8 cellular contexts compared by ENCODE assay signal in genomic region chr1:31934706-31935629, GRCh38. TPM values are rescaled to one million over a fixed set of nuclear protein-coding genes. Genes with fewer than 3 reads are reported as not detected.
DNase-seq lines count a peak whose midpoint lies in the region; ATAC-seq, FAIRE-seq and TF ChIP-seq lines count a peak whose summit lies in the region.

No MANE protein-coding gene starts in this region.

- in situ Hi-C loops in GM13976 (cut with MboI; ENCODE audit: low sequenced_read_pairs, unreplicated experiment): no loop called here

- ATAC-seq in A549 (no peak), foreskin keratinocyte (peak; percentile 27)
- peak; percentile 20 for ATAC-seq in stimulated activated naive CD8-positive, alpha-beta T cell treated with anti-CD3 and anti-CD28 coated beads, Interleukin-15, Interleukin-2, amounts not matched to agents 100 U/mL and 50 U/mL, for 24 hours

- peak overlapping the region; percentile 95 for H3K4me3 Mint-ChIP-seq in activated CD4-positive, alpha-beta T cell treated with anti-CD3 and anti-CD28 coated beads, Interleukin-2, amount 10 ng/mL, durations not matched to agents 24 days and 14 days

- TF ChIP-seq EP300 in A549 (IDR thresholded peaks at IDR 0.05): no peak

- TF ChIP-seq CTCF in A549 (IDR thresholded peaks at IDR 0.05) (no peak), foreskin keratinocyte (conservative IDR thresholded peaks at IDR 0.05) (no peak), GM13976 (IDR thresholded peaks at IDR 0.05; ENCODE audit: borderline replicate concordance, control extremely low read depth, extremely low read depth, insufficient read depth, missing control alignments) (no peak)

- peak in 1 of 2 experiments; percentile 40 for DNase-seq in A549 (ENCODE audit: low read depth in 1 of 2, low spot score in 1 of 2)
- DNase-seq in HEK293T (ENCODE audit: extremely low spot score): peak; percentile 68
- DNase-seq in activated CD4-positive, alpha-beta T cell treated with anti-CD3 and anti-CD28 coated beads, Interleukin-2, amount 10 ng/mL, durations not matched to agents 24 days and 14 days: peak; percentile 76
- DNase-seq in foreskin keratinocyte: no peak
- no peak for DNase-seq in stimulated activated naive CD8-positive, alpha-beta T cell treated with anti-CD3 and anti-CD28 coated beads, Interleukin-15, Interleukin-2, amounts not matched to agents 100 U/mL and 50 U/mL, for 24 hours
- no peak for DNase-seq in foreskin melanocyte
- no peak for DNase-seq in DMS53 treated with DMSO at 0.1 percent for 48 hours (lab: John Stamatoyannopoulos, UW; ENCODE audit: unreplicated experiment)
- DNase-seq in GM13976 (ENCODE audit: low spot score): no peak

- H3K4me3 ChIP-seq in A549: peak overlapping the region; percentile 83

- no peak for FAIRE-seq in A549 (lab: Jason Lieb, UNC)

- H3K4me1 Mint-ChIP-seq in activated CD4-positive, alpha-beta T cell treated with anti-CD3 and anti-CD28 coated beads, Interleukin-2, amount 10 ng/mL, durations not matched to agents 24 days and 14 days: peaks cover 74% of the 10 kb centered on the region

- intact Hi-C loops in activated CD4-positive, alpha-beta T cell treated with anti-CD3 and anti-CD28 coated beads, Interleukin-2, amount 10 ng/mL, durations not matched to agents 24 days and 14 days (cut with micrococcal nuclease): loop anchor here (5.0 kb wide), 1 partner anchor 137 kb away; the partner anchor contains the start of gene TMEM39B

- no peaks in the 10 kb centered on the region for H3K27me3 ChIP-seq in foreskin keratinocyte

- CTCF ChIA-PET in A549 (lab: Yijun Ruan, JAX) (interaction anchor here (0.6 to 24.5 kb wide), 4 partner anchors 19 to 51 kb away, joined by 3 to 518 read pairs (median 5); no protein-coding TSS in a partner anchor), HEK293T (lab: Yijun Ruan, JAX) (interaction anchor here (0.6 to 1.6 kb wide), 3 partner anchors 29 to 120 kb away, joined by 3 to 8 read pairs (median 7); partner anchors contain the start of gene SPOCD1)

- H3K9me3 ChIP-seq in A549: no peaks in the 10 kb centered on the region

- H3K9me3 Mint-ChIP-seq in activated CD4-positive, alpha-beta T cell treated with anti-CD3 and anti-CD28 coated beads, Interleukin-2, amount 10 ng/mL, durations not matched to agents 24 days and 14 days: no peaks in the 10 kb centered on the region

- no peak for TF ChIP-seq RAD21 in A549 (conservative IDR thresholded peaks at IDR 0.05 in 1 of 2, IDR thresholded peaks at IDR 0.05 in 1 of 2)

- POLR2A ChIA-PET in A549 (lab: Yijun Ruan, JAX) (interaction anchor here (0.5 to 2.0 kb wide), 3 partner anchors 9 to 33 kb away, joined by 7 to 14 read pairs (median 9); no protein-coding TSS in a partner anchor), HEK293T (lab: Yijun Ruan, JAX) (interaction anchor here (0.8 to 2.7 kb wide), 7 partner anchors 8 to 120 kb away, joined by 3 to 19 read pairs (median 3); no protein-coding TSS in a partner anchor)

- peak overlapping the region; percentile 74 for H3K4me2 ChIP-seq in A549

- peaks cover 76% of the 10 kb centered on the region for H3K4me1 ChIP-seq in A549
- peaks cover 53% of the 10 kb centered on the region for H3K4me1 ChIP-seq in foreskin keratinocyte

- 4% methylated on average over 8 of the region's 8 CpGs for WGBS in A549 (ENCODE audit: missing lambda C conversion rate)

- peak overlapping the region; percentile 93 for H3K27ac Mint-ChIP-seq in activated CD4-positive, alpha-beta T cell treated with anti-CD3 and anti-CD28 coated beads, Interleukin-2, amount 10 ng/mL, durations not matched to agents 24 days and 14 days

- peaks cover 37% of the 10 kb centered on the region for H3K36me3 Mint-ChIP-seq in activated CD4-positive, alpha-beta T cell treated with anti-CD3 and anti-CD28 coated beads, Interleukin-2, amount 10 ng/mL, durations not matched to agents 24 days and 14 days (ENCODE audit: low read depth)

- H3K27ac ChIP-seq in A549: peak overlapping the region; percentile 40 to 99
- peak overlapping the region; percentile 89 for H3K27ac ChIP-seq in foreskin keratinocyte

- TF ChIP-seq POLR2A in A549 (IDR thresholded peaks at IDR 0.05; ENCODE audit: low read length): no peak

- no peaks in the 10 kb centered on the region for H3K27me3 Mint-ChIP-seq in activated CD4-positive, alpha-beta T cell treated with anti-CD3 and anti-CD28 coated beads, Interleukin-2, amount 10 ng/mL, durations not matched to agents 24 days and 14 days

TF ChIP-seq in A549, 52 proteins besides CTCF, POLR2A, EP300 and RAD21:
- no peak for TF ChIP-seq ZFP36 (IDR thresholded peaks at IDR 0.05; ENCODE audit: borderline replicate concordance, partially characterized antibody)
- no peak for TF ChIP-seq FOSL2 (IDR thresholded peaks at IDR 0.05)
- TF ChIP-seq FOSL2 (CRISPR knock-in tag; IDR thresholded peaks at IDR 0.05): peak; percentile 59; the same call in 1 of the 2 replicates
- no peak for TF ChIP-seq HOXB13 (CRISPR knock-in tag; IDR thresholded peaks at IDR 0.05; ENCODE audit: low read depth)
- no peak for TF ChIP-seq RCOR1 (IDR thresholded peaks at IDR 0.05; ENCODE audit: low read depth, low read length)

TF ChIP-seq in HEK293T, 16 proteins besides CTCF, POLR2A, EP300 and RAD21:
- TF ChIP-seq BHLHE40 (IDR thresholded peaks at IDR 0.05; ENCODE audit: borderline replicate concordance): no peak
- TF ChIP-seq L3MBTL2 (conservative IDR thresholded peaks at IDR 0.05): no peak
- TF ChIP-seq PKNOX1 (IDR thresholded peaks at IDR 0.05): peak; percentile 62
- TF ChIP-seq SUZ12 (IDR thresholded peaks at IDR 0.05): no peak
- peak; percentile 74 for TF ChIP-seq CTBP1 (IDR thresholded peaks at IDR 0.05; ENCODE audit: borderline replicate concordance)
- no peak for TF ChIP-seq FOXK2 (IDR thresholded peaks at IDR 0.05)

RNA-seq across cellular contexts. Expression of gene PTP4A2, which starts 3.2 kb away (rescaled TPM):
- polyA plus RNA-seq in A549 (2011; rRNA removed) (504 and 563 TPM in 2 replicates), A549 (2017; fragmentation: RNase III; extraction: RNeasy Plus Mini Kit Qiagen cat#74134 plus additional on column Dnase treatment) (234 to 263 TPM (median 246 TPM) in 3 replicates), foreskin keratinocyte (130 and 148 TPM in 2 replicates)
- polyA plus RNA-seq in A549 (2012; cell fraction: cytosol; rRNA removed): 49.1 and 51.5 TPM in 2 replicates
- polyA plus RNA-seq in A549 (2012; cell fraction: nucleus; rRNA removed): 13.1 and 17.8 TPM in 2 replicates
- 385 and 443 TPM in 2 replicates for polyA minus RNA-seq in A549 (2011; rRNA and poly(A)+ RNA removed)
- total RNA-seq in activated CD4-positive, alpha-beta T cell treated with anti-CD3 and anti-CD28 coated beads, Interleukin-2, amount 10 ng/mL, durations not matched to agents 24 days and 14 days: 363 and 390 TPM in 2 replicates
- total RNA-seq in foreskin keratinocyte: 251 and 254 TPM in 2 replicates

Comparison
In these comparisons a context has a peak if more than half of its experiments do, and no peak if none do; other contexts are left out.
1. ATAC-seq: peak in foreskin keratinocyte (single experiment) and stimulated activated naive CD8-positive, alpha-beta T cell treated with anti-CD3 and anti-CD28 coated beads, Interleukin-15, Interleukin-2, amounts not matched to agents 100 U/mL and 50 U/mL, for 24 hours (single experiment); none in A549 (0 of 2).
2. DNase-seq: peak in HEK293T (single experiment) and activated CD4-positive, alpha-beta T cell treated with anti-CD3 and anti-CD28 coated beads, Interleukin-2, amount 10 ng/mL, durations not matched to agents 24 days and 14 days (single experiment); none in foreskin keratinocyte (0 of 2), stimulated activated naive CD8-positive, alpha-beta T cell treated with anti-CD3 and anti-CD28 coated beads, Interleukin-15, Interleukin-2, amounts not matched to agents 100 U/mL and 50 U/mL, for 24 hours (single experiment), foreskin melanocyte (single experiment), DMS53 treated with DMSO at 0.1 percent for 48 hours (single experiment) and GM13976 (single experiment).